ENCODE assay signal across 8 cellular contexts in the genomic region with DNA sequence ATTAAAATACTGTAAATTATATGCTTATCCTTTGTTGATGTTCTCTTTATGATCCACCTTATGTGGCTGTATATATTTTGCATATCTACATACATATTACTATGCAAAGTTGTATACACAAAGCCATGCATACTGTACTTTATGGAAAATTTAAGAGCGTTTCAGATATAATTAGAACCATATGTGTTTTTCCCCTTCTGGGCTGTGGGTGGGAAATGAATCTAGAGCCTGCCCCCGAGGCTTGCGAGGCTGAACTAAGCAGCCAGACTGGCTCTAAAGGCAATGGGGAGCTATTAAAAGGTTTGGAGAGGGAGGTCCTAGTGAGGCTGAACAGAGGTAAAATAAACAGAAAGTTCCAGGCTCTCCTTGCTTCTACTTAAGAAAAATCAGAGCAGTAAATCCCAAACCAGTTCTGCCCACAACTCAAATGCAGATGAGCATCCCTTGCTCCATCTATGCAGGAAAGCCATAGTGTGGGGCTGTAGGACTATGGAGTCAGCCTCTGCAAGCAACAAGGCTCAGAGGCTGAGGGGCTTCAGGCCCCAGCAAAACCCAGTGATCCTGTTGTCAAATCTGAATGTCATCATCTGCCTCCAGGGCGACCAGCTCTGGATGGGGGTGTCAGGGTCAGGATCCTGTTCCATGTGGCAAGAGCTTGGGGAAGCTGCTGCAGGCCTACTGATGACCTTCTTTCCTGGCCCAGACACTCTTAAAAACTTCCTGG. TPM values are rescaled to one million over a fixed set of nuclear protein-coding genes. Genes with fewer than 3 reads are reported as not detected.
DNase-seq lines count a peak whose midpoint lies in the region; TF ChIP-seq lines count a peak whose summit lies in the region.

No MANE protein-coding gene starts in this region.

- peak overlapping the region; percentile 94 for H3K27ac ChIP-seq in DOHH2 (ENCODE audit: low read depth, low read length)

- DNase-seq in NCI-H69 (lab: John Stamatoyannopoulos, UW): peak; percentile 83
- DNase-seq in nephron progenitor cell: no peak
- DNase-seq in ureter (ENCODE audit: low spot score): no peak
- DNase-seq in SW 1271 (lab: John Stamatoyannopoulos, UW): no peak
- DNase-seq in glomerular visceral epithelial cell (ENCODE audit: extremely low spot score): no peak
- DNase-seq in NCI-H774 (lab: John Stamatoyannopoulos, UW): no peak

- H3K27me3 ChIP-seq in DOHH2 (ENCODE audit: control insufficient read depth, low read length): no peaks in the 10 kb centered on the region

- H3K4me1 Mint-ChIP-seq in dendritic cell treated with granulocyte-macrophage colony-stimulating factor and Interleukin-4, amounts not matched to agents 40 ng/mL and 50 ng/mL, for 4 days (ENCODE audit: low read depth): peaks cover 51% of the 10 kb centered on the region
- peaks cover 73% of the 10 kb centered on the region for H3K4me1 Mint-ChIP-seq in nephron progenitor cell

- no peaks in the 10 kb centered on the region for H3K9me2 ChIP-seq in DOHH2 (replicated peaks; ENCODE audit: control insufficient read depth, low read length)

- H3K4me3 Mint-ChIP-seq in dendritic cell treated with granulocyte-macrophage colony-stimulating factor and Interleukin-4, amounts not matched to agents 40 ng/mL and 50 ng/mL, for 4 days: no peak overlapping the region
- H3K4me3 Mint-ChIP-seq in nephron progenitor cell: peak overlapping the region; percentile 53

- no peaks in the 10 kb centered on the region for H3K79me2 ChIP-seq in DOHH2 (ENCODE audit: control insufficient read depth, low read length)

- no peaks in the 10 kb centered on the region for H3K36me3 Mint-ChIP-seq in dendritic cell treated with granulocyte-macrophage colony-stimulating factor and Interleukin-4, amounts not matched to agents 40 ng/mL and 50 ng/mL, for 4 days (ENCODE audit: low read depth)
- no peaks in the 10 kb centered on the region for H3K36me3 Mint-ChIP-seq in nephron progenitor cell (ENCODE audit: low read depth)

- H3K27me3 Mint-ChIP-seq in dendritic cell treated with granulocyte-macrophage colony-stimulating factor and Interleukin-4, amounts not matched to agents 40 ng/mL and 50 ng/mL, for 4 days: peaks cover 32% of the 10 kb centered on the region
- H3K27me3 Mint-ChIP-seq in nephron progenitor cell (ENCODE audit: low read depth, poor library complexity): no peaks in the 10 kb centered on the region

- peak overlapping the region; percentile 74 for H3K4me3 ChIP-seq in DOHH2 (ENCODE audit: low read length)

- intact Hi-C loops in dendritic cell treated with granulocyte-macrophage colony-stimulating factor and Interleukin-4, amounts not matched to agents 40 ng/mL and 50 ng/mL, for 4 days (cut with micrococcal nuclease): loop anchor here (5.0 kb wide), 1 partner anchor 73 kb away; no protein-coding TSS in a partner anchor

- peaks cover 97% of the 10 kb centered on the region for H3K4me1 ChIP-seq in DOHH2 (ENCODE audit: control insufficient read depth, low read length)

- H3K27ac Mint-ChIP-seq in dendritic cell treated with granulocyte-macrophage colony-stimulating factor and Interleukin-4, amounts not matched to agents 40 ng/mL and 50 ng/mL, for 4 days: peak overlapping the region; percentile 78
- H3K27ac Mint-ChIP-seq in nephron progenitor cell: peak overlapping the region; percentile 99

- TF ChIP-seq CTCF in DOHH2 (IDR thresholded peaks at IDR 0.05; ENCODE audit: low read depth, low read length, poor library complexity, severe bottlenecking) (no peak), nephron progenitor cell (IDR thresholded peaks at IDR 0.05) (no peak)

- H3K36me3 ChIP-seq in DOHH2 (ENCODE audit: control insufficient read depth, low read length): no peaks in the 10 kb centered on the region

- peaks cover 24% of the 10 kb centered on the region for H3F3A ChIP-seq in DOHH2 (ENCODE audit: control insufficient read depth, insufficient read depth)

- peak overlapping the region; percentile 99 for H3K4me2 ChIP-seq in DOHH2 (ENCODE audit: low read length)

- no peaks in the 10 kb centered on the region for H3K9me3 Mint-ChIP-seq in dendritic cell treated with granulocyte-macrophage colony-stimulating factor and Interleukin-4, amounts not matched to agents 40 ng/mL and 50 ng/mL, for 4 days
- no peaks in the 10 kb centered on the region for H3K9me3 Mint-ChIP-seq in nephron progenitor cell

- no peaks in the 10 kb centered on the region for H4K20me1 ChIP-seq in DOHH2 (ENCODE audit: control insufficient read depth, insufficient read depth, low read depth, low read length)

- H3K9me3 ChIP-seq in DOHH2 (ENCODE audit: control insufficient read depth, insufficient read depth, low read length): no peaks in the 10 kb centered on the region

RNA-seq across cellular contexts. Expression of a gene that starts 14.1 kb away (rescaled TPM):
- 525 TPM for total RNA-seq in ureter

RNA-seq across cellular contexts. Expression of a gene that starts 43.6 kb away (rescaled TPM):
- 39.3 TPM for total RNA-seq in ureter

RNA-seq across cellular contexts. Expression of a gene that starts 43.8 kb away (rescaled TPM):
- total RNA-seq in ureter: 134 TPM
